ENCODE assay signal across 1 cellular context in the genomic region with DNA sequence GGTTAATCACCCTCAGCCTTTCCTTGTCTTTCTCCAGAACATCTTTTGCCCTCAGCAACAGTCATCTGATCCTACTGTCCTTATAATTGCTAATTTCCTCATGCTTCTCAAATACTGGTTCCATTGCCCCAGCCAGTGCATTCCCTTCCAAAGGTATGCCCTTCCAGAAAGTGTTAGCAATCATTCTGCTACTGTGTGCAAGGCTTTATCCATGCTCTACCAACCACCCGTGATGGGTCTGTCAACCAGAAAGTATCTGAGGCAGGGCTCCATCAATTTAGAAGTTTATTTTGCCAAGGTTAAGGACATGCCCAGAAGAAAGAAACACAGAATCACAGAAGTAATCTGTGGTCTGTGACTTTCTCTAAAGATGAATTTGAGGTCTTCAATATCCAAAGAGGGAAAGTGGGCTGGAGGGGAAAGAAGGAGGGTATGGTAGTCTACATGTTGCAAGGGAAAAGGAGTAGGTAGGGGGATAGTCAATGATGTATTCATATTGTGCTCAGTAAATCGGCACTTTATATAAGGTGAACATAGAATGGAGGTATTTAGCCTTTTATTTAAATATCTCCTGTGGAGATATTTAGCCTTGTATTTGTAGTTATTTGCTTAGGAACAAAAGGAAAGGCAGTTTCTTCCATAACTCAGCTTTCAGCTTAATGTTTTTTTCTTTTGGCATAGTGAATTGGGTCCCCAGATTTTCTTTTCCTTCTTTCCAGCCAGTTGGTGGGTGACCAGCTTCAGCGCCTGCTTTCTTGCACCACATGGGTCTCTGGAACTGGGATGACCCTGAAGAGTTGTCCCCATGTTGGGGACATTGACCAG.
TF ChIP-seq lines count a peak whose summit lies in the region.

No MANE protein-coding gene starts in this region.

TF ChIP-seq in HepG2, 621 proteins besides CTCF, POLR2A, EP300 and RAD21 (continued from another document and continues in another):
- TF ChIP-seq, protein P1, sequence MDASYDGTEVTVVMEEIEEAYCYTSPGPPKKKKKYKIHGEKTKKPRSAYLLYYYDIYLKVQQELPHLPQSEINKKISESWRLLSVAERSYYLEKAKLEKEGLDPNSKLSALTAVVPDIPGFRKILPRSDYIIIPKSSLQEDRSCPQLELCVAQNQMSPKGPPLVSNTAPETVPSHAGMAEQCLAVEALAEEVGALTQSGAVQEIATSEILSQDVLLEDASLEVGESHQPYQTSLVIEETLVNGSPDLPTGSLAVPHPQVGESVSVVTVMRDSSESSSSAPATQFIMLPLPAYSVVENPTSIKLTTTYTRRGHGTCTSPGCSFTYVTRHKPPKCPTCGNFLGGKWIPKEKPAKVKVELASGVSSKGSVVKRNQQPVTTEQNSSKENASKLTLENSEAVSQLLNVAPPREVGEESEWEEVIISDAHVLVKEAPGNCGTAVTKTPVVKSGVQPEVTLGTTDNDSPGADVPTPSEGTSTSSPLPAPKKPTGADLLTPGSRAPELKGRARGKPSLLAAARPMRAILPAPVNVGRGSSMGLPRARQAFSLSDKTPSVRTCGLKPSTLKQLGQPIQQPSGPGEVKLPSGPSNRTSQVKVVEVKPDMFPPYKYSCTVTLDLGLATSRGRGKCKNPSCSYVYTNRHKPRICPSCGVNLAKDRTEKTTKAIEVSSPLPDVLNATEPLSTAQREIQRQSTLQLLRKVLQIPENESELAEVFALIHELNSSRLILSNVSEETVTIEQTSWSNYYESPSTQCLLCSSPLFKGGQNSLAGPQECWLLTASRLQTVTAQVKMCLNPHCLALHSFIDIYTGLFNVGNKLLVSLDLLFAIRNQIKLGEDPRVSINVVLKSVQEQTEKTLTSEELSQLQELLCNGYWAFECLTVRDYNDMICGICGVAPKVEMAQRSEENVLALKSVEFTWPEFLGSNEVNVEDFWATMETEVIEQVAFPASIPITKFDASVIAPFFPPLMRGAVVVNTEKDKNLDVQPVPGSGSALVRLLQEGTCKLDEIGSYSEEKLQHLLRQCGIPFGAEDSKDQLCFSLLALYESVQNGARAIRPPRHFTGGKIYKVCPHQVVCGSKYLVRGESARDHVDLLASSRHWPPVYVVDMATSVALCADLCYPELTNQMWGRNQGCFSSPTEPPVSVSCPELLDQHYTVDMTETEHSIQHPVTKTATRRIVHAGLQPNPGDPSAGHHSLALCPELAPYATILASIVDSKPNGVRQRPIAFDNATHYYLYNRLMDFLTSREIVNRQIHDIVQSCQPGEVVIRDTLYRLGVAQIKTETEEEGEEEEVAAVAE (CRISPR knock-in tag; IDR thresholded peaks at IDR 0.05; ENCODE audit: borderline replicate concordance): no peak
- 0 out of 2 replicates have a peak, but pooled peaks have one; percentile 88 for TF ChIP-seq ZNF337 (CRISPR knock-in tag; IDR thresholded peaks at IDR 0.05; ENCODE audit: borderline replicate concordance, low read depth)
- TF ChIP-seq, protein P2, sequence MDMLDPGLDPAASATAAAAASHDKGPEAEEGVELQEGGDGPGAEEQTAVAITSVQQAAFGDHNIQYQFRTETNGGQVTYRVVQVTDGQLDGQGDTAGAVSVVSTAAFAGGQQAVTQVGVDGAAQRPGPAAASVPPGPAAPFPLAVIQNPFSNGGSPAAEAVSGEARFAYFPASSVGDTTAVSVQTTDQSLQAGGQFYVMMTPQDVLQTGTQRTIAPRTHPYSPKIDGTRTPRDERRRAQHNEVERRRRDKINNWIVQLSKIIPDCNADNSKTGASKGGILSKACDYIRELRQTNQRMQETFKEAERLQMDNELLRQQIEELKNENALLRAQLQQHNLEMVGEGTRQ (IDR thresholded peaks at IDR 0.05; ENCODE audit: low read depth, low read length): no peak
- TF ChIP-seq, protein P2 (CRISPR knock-in tag; IDR thresholded peaks at IDR 0.05; ENCODE audit: borderline replicate concordance): no peak
- TF ChIP-seq TOPORS (CRISPR knock-in tag; IDR thresholded peaks at IDR 0.05): 0 out of 2 replicates have a peak, but pooled peaks have one; percentile 32
- 0 out of 2 replicates have a peak, but pooled peaks have one; percentile 15 for TF ChIP-seq ZNF34 (CRISPR knock-in tag; IDR thresholded peaks at IDR 0.05; ENCODE audit: borderline replicate concordance)
- TF ChIP-seq MAFK (conservative IDR thresholded peaks at IDR 0.05 in 1 of 2, IDR thresholded peaks at IDR 0.05 in 1 of 2; ENCODE audit: low read length in 2 of 2): no peak
- peak; percentile 29; the same call in 1 of the 2 replicates for TF ChIP-seq CCDC6 (CRISPR knock-in tag; IDR thresholded peaks at IDR 0.05)
- TF ChIP-seq SNAPC2 (CRISPR knock-in tag; IDR thresholded peaks at IDR 0.05): no peak
- TF ChIP-seq, protein P3, sequence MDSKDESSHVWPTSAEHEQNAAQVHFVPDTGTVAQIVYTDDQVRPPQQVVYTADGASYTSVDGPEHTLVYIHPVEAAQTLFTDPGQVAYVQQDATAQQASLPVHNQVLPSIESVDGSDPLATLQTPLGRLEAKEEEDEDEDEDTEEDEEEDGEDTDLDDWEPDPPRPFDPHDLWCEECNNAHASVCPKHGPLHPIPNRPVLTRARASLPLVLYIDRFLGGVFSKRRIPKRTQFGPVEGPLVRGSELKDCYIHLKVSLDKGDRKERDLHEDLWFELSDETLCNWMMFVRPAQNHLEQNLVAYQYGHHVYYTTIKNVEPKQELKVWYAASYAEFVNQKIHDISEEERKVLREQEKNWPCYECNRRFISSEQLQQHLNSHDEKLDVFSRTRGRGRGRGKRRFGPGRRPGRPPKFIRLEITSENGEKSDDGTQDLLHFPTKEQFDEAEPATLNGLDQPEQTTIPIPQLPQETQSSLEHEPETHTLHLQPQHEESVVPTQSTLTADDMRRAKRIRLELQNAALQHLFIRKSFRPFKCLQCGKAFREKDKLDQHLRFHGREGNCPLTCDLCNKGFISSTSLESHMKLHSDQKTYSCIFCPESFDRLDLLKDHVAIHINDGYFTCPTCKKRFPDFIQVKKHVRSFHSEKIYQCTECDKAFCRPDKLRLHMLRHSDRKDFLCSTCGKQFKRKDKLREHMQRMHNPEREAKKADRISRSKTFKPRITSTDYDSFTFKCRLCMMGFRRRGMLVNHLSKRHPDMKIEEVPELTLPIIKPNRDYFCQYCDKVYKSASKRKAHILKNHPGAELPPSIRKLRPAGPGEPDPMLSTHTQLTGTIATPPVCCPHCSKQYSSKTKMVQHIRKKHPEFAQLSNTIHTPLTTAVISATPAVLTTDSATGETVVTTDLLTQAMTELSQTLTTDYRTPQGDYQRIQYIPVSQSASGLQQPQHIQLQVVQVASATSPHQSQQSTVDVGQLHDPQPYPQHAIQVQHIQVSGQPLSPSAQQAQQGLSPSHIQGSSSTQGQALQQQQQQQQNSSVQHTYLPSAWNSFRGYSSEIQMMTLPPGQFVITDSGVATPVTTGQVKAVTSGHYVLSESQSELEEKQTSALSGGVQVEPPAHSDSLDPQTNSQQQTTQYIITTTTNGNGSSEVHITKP (CRISPR knock-in tag; IDR thresholded peaks at IDR 0.05; ENCODE audit: low read depth): no peak
- TF ChIP-seq ZNF331 (CRISPR knock-in tag; IDR thresholded peaks at IDR 0.05): 0 out of 2 replicates have a peak, but pooled peaks have one; percentile 11
- TF ChIP-seq MAZ (IDR thresholded peaks at IDR 0.05; ENCODE audit: borderline replicate concordance, low read depth, low read length): no peak
- TF ChIP-seq MAZ (CRISPR knock-in tag; IDR thresholded peaks at IDR 0.05; ENCODE audit: low read depth): no peak
- peak; percentile 66; the same call in 1 of the 2 replicates for TF ChIP-seq ZC3H4 (CRISPR knock-in tag; IDR thresholded peaks at IDR 0.05; ENCODE audit: borderline replicate concordance)
- no peak for TF ChIP-seq ZNF572 (CRISPR knock-in tag; IDR thresholded peaks at IDR 0.05)
- no peak for TF ChIP-seq GTF2F1 (IDR thresholded peaks at IDR 0.05; ENCODE audit: low read length)
- peak; percentile 49 for TF ChIP-seq HNRNPK (IDR thresholded peaks at IDR 0.05; ENCODE audit: low read depth, low read length, poor library complexity, severe bottlenecking)
- TF ChIP-seq MTA1 (CRISPR knock-in tag; IDR thresholded peaks at IDR 0.05; ENCODE audit: borderline replicate concordance): no peak
- TF ChIP-seq ZNF430 (CRISPR knock-in tag; IDR thresholded peaks at IDR 0.05): no peak
- TF ChIP-seq ZNF678 (CRISPR knock-in tag; IDR thresholded peaks at IDR 0.05): no peak
- TF ChIP-seq ZNF557 (CRISPR knock-in tag; IDR thresholded peaks at IDR 0.05): 0 out of 2 replicates have a peak, but pooled peaks have one; percentile 7
- TF ChIP-seq NCOR1 (IDR thresholded peaks at IDR 0.05; ENCODE audit: borderline replicate concordance, low read length): no peak
- no peak for TF ChIP-seq KLF11 (CRISPR knock-in tag; IDR thresholded peaks at IDR 0.05)
- no peak for TF ChIP-seq ZNF136 (CRISPR knock-in tag; IDR thresholded peaks at IDR 0.05; ENCODE audit: low read depth)
- TF ChIP-seq, protein P4, sequence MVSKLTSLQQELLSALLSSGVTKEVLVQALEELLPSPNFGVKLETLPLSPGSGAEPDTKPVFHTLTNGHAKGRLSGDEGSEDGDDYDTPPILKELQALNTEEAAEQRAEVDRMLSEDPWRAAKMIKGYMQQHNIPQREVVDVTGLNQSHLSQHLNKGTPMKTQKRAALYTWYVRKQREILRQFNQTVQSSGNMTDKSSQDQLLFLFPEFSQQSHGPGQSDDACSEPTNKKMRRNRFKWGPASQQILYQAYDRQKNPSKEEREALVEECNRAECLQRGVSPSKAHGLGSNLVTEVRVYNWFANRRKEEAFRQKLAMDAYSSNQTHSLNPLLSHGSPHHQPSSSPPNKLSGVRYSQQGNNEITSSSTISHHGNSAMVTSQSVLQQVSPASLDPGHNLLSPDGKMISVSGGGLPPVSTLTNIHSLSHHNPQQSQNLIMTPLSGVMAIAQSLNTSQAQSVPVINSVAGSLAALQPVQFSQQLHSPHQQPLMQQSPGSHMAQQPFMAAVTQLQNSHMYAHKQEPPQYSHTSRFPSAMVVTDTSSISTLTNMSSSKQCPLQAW (CRISPR knock-in tag; IDR thresholded peaks at IDR 0.05): no peak
- no peak for TF ChIP-seq ZNF282 (IDR thresholded peaks at IDR 0.05; ENCODE audit: partially characterized antibody)
- no peak; the same call in 1 of the 2 replicates for TF ChIP-seq ZNF543 (CRISPR knock-in tag; IDR thresholded peaks at IDR 0.05)
- TF ChIP-seq ZC3H13 (CRISPR knock-in tag; IDR thresholded peaks at IDR 0.05): peak; percentile 53; the same call in 1 of the 2 replicates
- TF ChIP-seq ZSCAN21 (CRISPR knock-in tag; IDR thresholded peaks at IDR 0.05; ENCODE audit: borderline replicate concordance): no peak
- no peak for TF ChIP-seq ZNF234 (CRISPR knock-in tag; conservative IDR thresholded peaks at IDR 0.05)
- no peak for TF ChIP-seq ATRX (CRISPR knock-in tag; IDR thresholded peaks at IDR 0.05; ENCODE audit: borderline replicate concordance)
- 0 out of 2 replicates have a peak, but pooled peaks have one; percentile 3 for TF ChIP-seq ZKSCAN8 (CRISPR knock-in tag; IDR thresholded peaks at IDR 0.05; ENCODE audit: borderline replicate concordance)
- no peak; the same call in 1 of the 2 replicates for TF ChIP-seq RBFOX2 (IDR thresholded peaks at IDR 0.05; ENCODE audit: low read depth, low read length)
- no peak for TF ChIP-seq ATAD3A (CRISPR knock-in tag; IDR thresholded peaks at IDR 0.05)
- TF ChIP-seq HNF4G (IDR thresholded peaks at IDR 0.05; ENCODE audit: borderline replicate concordance, low read depth, low read length): no peak
- no peak for TF ChIP-seq HNF4G (CRISPR knock-in tag; IDR thresholded peaks at IDR 0.05; ENCODE audit: borderline replicate concordance, low read depth)
- no peak for TF ChIP-seq GATAD1 (CRISPR knock-in tag; IDR thresholded peaks at IDR 0.05)
- TF ChIP-seq, protein P5, sequence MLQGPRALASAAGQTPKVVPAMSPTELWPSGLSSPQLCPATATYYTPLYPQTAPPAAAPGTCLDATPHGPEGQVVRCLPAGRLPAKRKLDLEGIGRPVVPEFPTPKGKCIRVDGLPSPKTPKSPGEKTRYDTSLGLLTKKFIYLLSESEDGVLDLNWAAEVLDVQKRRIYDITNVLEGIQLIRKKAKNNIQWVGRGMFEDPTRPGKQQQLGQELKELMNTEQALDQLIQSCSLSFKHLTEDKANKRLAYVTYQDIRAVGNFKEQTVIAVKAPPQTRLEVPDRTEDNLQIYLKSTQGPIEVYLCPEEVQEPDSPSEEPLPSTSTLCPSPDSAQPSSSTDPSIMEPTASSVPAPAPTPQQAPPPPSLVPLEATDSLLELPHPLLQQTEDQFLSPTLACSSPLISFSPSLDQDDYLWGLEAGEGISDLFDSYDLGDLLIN (CRISPR knock-in tag; IDR thresholded peaks at IDR 0.05; ENCODE audit: borderline replicate concordance): no peak
- TF ChIP-seq, protein P6, sequence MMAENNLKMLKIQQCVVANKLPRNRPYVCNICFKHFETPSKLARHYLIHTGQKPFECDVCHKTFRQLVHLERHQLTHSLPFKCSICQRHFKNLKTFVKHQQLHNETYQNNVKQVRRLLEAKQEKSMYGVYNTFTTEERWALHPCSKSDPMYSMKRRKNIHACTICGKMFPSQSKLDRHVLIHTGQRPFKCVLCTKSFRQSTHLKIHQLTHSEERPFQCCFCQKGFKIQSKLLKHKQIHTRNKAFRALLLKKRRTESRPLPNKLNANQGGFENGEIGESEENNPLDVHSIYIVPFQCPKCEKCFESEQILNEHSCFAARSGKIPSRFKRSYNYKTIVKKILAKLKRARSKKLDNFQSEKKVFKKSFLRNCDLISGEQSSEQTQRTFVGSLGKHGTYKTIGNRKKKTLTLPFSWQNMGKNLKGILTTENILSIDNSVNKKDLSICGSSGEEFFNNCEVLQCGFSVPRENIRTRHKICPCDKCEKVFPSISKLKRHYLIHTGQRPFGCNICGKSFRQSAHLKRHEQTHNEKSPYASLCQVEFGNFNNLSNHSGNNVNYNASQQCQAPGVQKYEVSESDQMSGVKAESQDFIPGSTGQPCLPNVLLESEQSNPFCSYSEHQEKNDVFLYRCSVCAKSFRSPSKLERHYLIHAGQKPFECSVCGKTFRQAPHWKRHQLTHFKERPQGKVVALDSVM (CRISPR knock-in tag; IDR thresholded peaks at IDR 0.05): no peak
- TF ChIP-seq, protein P7, sequence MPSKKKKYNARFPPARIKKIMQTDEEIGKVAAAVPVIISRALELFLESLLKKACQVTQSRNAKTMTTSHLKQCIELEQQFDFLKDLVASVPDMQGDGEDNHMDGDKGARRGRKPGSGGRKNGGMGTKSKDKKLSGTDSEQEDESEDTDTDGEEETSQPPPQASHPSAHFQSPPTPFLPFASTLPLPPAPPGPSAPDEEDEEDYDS (CRISPR knock-in tag; IDR thresholded peaks at IDR 0.05): no peak
- no peak for TF ChIP-seq MEIS2 (CRISPR knock-in tag; IDR thresholded peaks at IDR 0.05)
- TF ChIP-seq ZNF883 (CRISPR knock-in tag; IDR thresholded peaks at IDR 0.05; ENCODE audit: not compliant biosample characterization): no peak
- TF ChIP-seq SOX13 (IDR thresholded peaks at IDR 0.05): no peak
- TF ChIP-seq SOX13 (CRISPR knock-in tag; conservative IDR thresholded peaks at IDR 0.05 in 1 of 2, IDR thresholded peaks at IDR 0.05 in 1 of 2): no peak
- TF ChIP-seq DMAP1 (CRISPR knock-in tag; IDR thresholded peaks at IDR 0.05): no peak
- no peak for TF ChIP-seq NFE2L2 (IDR thresholded peaks at IDR 0.05; ENCODE audit: low read length)
- TF ChIP-seq MBNL3 (CRISPR knock-in tag; conservative IDR thresholded peaks at IDR 0.05): no peak
- no peak for TF ChIP-seq MTF2 (CRISPR knock-in tag; IDR thresholded peaks at IDR 0.05; ENCODE audit: borderline replicate concordance)
- no peak for TF ChIP-seq KLF16 (CRISPR knock-in tag; IDR thresholded peaks at IDR 0.05)
